In genomic region chr2:45571940-45572339, GRCh38 we compare ENCODE assay signal across 21 cellular contexts. TPM values are rescaled to one million over a fixed set of nuclear protein-coding genes. Genes with fewer than 3 reads are reported as not detected.
A peak's percentile ranks its signal among the peaks of the same experiment; 100 is the strongest.
DNase-seq lines count a peak whose midpoint lies in the region; ATAC-seq and TF ChIP-seq lines count a peak whose summit lies in the region.
"Had no signal": no experiment of that assay in that cellular context is flagged by ENCODE, and none has a peak within 500 bp of the region (broad histone marks: within the 10 kb centered on the region; RNA-seq: fewer than 3 reads in every experiment).

No MANE protein-coding gene starts in this region.

- peaks cover 7% of the 10 kb centered on the region for H3K79me2 ChIP-seq in ACC112 (ENCODE audit: control insufficient read depth, insufficient read depth, low read length, unreplicated experiment)

- POLR2A ChIA-PET in CD4-positive, alpha-beta T cell (lab: Charles Lee) = no interaction called here

- no peak overlapping the region for H2AFZ ChIP-seq in ACC112 (ENCODE audit: low read length, unreplicated experiment)

- H3K4me3 Mint-ChIP-seq in CD4-positive, alpha-beta T cell = no peak overlapping the region
- no peak overlapping the region for H3K4me3 Mint-ChIP-seq in T-helper 17 cell
- no peak overlapping the region for H3K4me3 Mint-ChIP-seq in central memory CD8-positive, alpha-beta T cell
- H3K4me3 Mint-ChIP-seq in activated T-cell treated with anti-CD3 and anti-CD28 coated beads, Interleukin-2, amount 50 U/mL, for 24 hours = no peak overlapping the region
- H3K4me3 Mint-ChIP-seq: CD14-positive monocyte; CD4-positive, alpha-beta memory T cell had no signal

- no peak overlapping the region for H3K4me3 ChIP-seq in ACC112 (ENCODE audit: low read depth, low read length)
- H3K4me3 ChIP-seq: BLaER1 treated with 17β-estradiol and CSF1 and Interleukin-3, amounts not matched to agents 10 nM and 100 nM had no signal

- no peak for ATAC-seq in CD4-positive, alpha-beta T cell (ENCODE audit: poor library complexity)
- ATAC-seq in T-helper 17 cell = no peak
- no peak for ATAC-seq in central memory CD8-positive, alpha-beta T cell (replicated peaks; ENCODE audit: extremely low read depth, poor library complexity, severe bottlenecking)

- H3K27ac ChIP-seq in ACC112 (ENCODE audit: low read depth, low read length) = peak overlapping the region; percentile 92
- H3K27ac ChIP-seq in CD4-positive, alpha-beta T cell (ENCODE audit: low read depth, low read length) = no peak overlapping the region

- CTCF ChIA-PET in CD4-positive, alpha-beta T cell (lab: Charles Lee) = no interaction called here

- peaks cover 36% of the 10 kb centered on the region for H3K36me3 ChIP-seq in ACC112 (ENCODE audit: insufficient read depth, low read length)

- intact Hi-C loops in CD4-positive, alpha-beta T cell (cut with DNase I, micrococcal nuclease) = loop anchor here in 1 of 2 experiments (5.0 kb wide), 1 partner anchor 75 kb away; no protein-coding TSS in a partner anchor
- intact Hi-C loops in cardiac septum (cut with DNase I) = no loop called here

- DNase-seq in CD4-positive, alpha-beta T cell = no peak
- DNase-seq in T-helper 17 cell (no peak), cardiac septum (ENCODE audit: low spot score) (no peak), NCI-H2029 (lab: John Stamatoyannopoulos, UW) (no peak), GM13977 (ENCODE audit: low spot score) (no peak)
- DNase-seq in central memory CD8-positive, alpha-beta T cell (ENCODE audit: low spot score in 2 of 2) = no peak
- DNase-seq in activated T-cell treated with anti-CD3 and anti-CD28 coated beads, Interleukin-2, amount 50 U/mL, for 24 hours = no peak
- DNase-seq: AML-193; BE2C; Calu3; CD4-positive, alpha-beta memory T cell; COR-L47; DMS53; DMS79 treated with DMSO at 0.1 percent for 48 hours; GF-D8; GOT3; H7; HCEC 1CT had no signal

- no peak for TF ChIP-seq CTCF in CD4-positive, alpha-beta T cell (IDR thresholded peaks at IDR 0.05)
- TF ChIP-seq CTCF in GM13977 (IDR thresholded peaks at IDR 0.05; ENCODE audit: extremely low read depth, insufficient read depth, missing control alignments) = no peak

- no peaks in the 10 kb centered on the region for H3K27me3 ChIP-seq in ACC112 (ENCODE audit: insufficient read depth, low read length)
- no peaks in the 10 kb centered on the region for H3K27me3 ChIP-seq in CD4-positive, alpha-beta T cell (ENCODE audit: control insufficient read depth, insufficient read depth, low read length)
- H3K27me3 ChIP-seq: BE2C; BLaER1 treated with 17β-estradiol and CSF1 and Interleukin-3, amounts not matched to agents 10 nM and 100 nM had no signal

- peaks cover 50% of the 10 kb centered on the region for H3K36me3 Mint-ChIP-seq in CD4-positive, alpha-beta T cell (ENCODE audit: low read depth)
- peaks cover 2% of the 10 kb centered on the region for H3K36me3 Mint-ChIP-seq in T-helper 17 cell (ENCODE audit: low read depth)
- H3K36me3 Mint-ChIP-seq in central memory CD8-positive, alpha-beta T cell (ENCODE audit: insufficient read depth) = peaks cover 12% of the 10 kb centered on the region
- peaks cover 73% of the 10 kb centered on the region for H3K36me3 Mint-ChIP-seq in activated T-cell treated with anti-CD3 and anti-CD28 coated beads, Interleukin-2, amount 50 U/mL, for 24 hours (ENCODE audit: low read depth)

- H3K27ac Mint-ChIP-seq in CD4-positive, alpha-beta T cell = peak overlapping the region; percentile 3
- H3K27ac Mint-ChIP-seq in T-helper 17 cell = peak overlapping the region; percentile 75
- peak overlapping the region; percentile 56 for H3K27ac Mint-ChIP-seq in central memory CD8-positive, alpha-beta T cell (ENCODE audit: low read depth)
- no peak overlapping the region for H3K27ac Mint-ChIP-seq in activated T-cell treated with anti-CD3 and anti-CD28 coated beads, Interleukin-2, amount 50 U/mL, for 24 hours

- H3K27me3 Mint-ChIP-seq in CD4-positive, alpha-beta T cell = no peaks in the 10 kb centered on the region
- H3K27me3 Mint-ChIP-seq in T-helper 17 cell = no peaks in the 10 kb centered on the region
- H3K27me3 Mint-ChIP-seq in central memory CD8-positive, alpha-beta T cell = no peaks in the 10 kb centered on the region
- H3K27me3 Mint-ChIP-seq in activated T-cell treated with anti-CD3 and anti-CD28 coated beads, Interleukin-2, amount 50 U/mL, for 24 hours = no peaks in the 10 kb centered on the region
- H3K27me3 Mint-ChIP-seq: CD4-positive, alpha-beta memory T cell had no signal

- H3K4me1 ChIP-seq in ACC112 (ENCODE audit: control insufficient read depth, insufficient read depth, low read length, unreplicated experiment) = peaks cover 52% of the 10 kb centered on the region

- peaks cover 2% of the 10 kb centered on the region for H3K9me3 Mint-ChIP-seq in CD4-positive, alpha-beta T cell
- no peaks in the 10 kb centered on the region for H3K9me3 Mint-ChIP-seq in central memory CD8-positive, alpha-beta T cell
- no peaks in the 10 kb centered on the region for H3K9me3 Mint-ChIP-seq in activated T-cell treated with anti-CD3 and anti-CD28 coated beads, Interleukin-2, amount 50 U/mL, for 24 hours

- H3K4me1 Mint-ChIP-seq in CD4-positive, alpha-beta T cell (ENCODE audit: low read depth) = peaks cover 17% of the 10 kb centered on the region
- peaks cover 7% of the 10 kb centered on the region for H3K4me1 Mint-ChIP-seq in T-helper 17 cell
- H3K4me1 Mint-ChIP-seq in central memory CD8-positive, alpha-beta T cell = peaks cover 8% of the 10 kb centered on the region
- peaks cover 21% of the 10 kb centered on the region for H3K4me1 Mint-ChIP-seq in activated T-cell treated with anti-CD3 and anti-CD28 coated beads, Interleukin-2, amount 50 U/mL, for 24 hours (ENCODE audit: low read depth)

- in situ Hi-C loops in GM13977 (cut with MboI; ENCODE audit: low pct_unique_long_range_greater_than_20kb, low sequenced_read_pairs, unreplicated experiment) = no loop called here

- no peaks in the 10 kb centered on the region for H3K9me3 ChIP-seq in CD4-positive, alpha-beta T cell (ENCODE audit: control insufficient read depth, low read length)
- H3K9me3 ChIP-seq in T-helper 17 cell (ENCODE audit: control insufficient read depth, low read length, poor library complexity, severe bottlenecking) = no peaks in the 10 kb centered on the region
- H3K9me3 ChIP-seq: BE2C had no signal

RNA-seq across cellular contexts. Expression of gene SRBD1, which starts 39.1 kb away (rescaled TPM):
- 10 to 100 TPM; 14.2 to 16.0 TPM for total RNA-seq in CD4-positive, alpha-beta T cell
- 10 to 100 TPM; 15.0 to 17.2 TPM for total RNA-seq in T-helper 17 cell
- 11.2 TPM for total RNA-seq in cardiac septum
